22 cellular contexts compared by ENCODE assay signal in the genomic region with DNA sequence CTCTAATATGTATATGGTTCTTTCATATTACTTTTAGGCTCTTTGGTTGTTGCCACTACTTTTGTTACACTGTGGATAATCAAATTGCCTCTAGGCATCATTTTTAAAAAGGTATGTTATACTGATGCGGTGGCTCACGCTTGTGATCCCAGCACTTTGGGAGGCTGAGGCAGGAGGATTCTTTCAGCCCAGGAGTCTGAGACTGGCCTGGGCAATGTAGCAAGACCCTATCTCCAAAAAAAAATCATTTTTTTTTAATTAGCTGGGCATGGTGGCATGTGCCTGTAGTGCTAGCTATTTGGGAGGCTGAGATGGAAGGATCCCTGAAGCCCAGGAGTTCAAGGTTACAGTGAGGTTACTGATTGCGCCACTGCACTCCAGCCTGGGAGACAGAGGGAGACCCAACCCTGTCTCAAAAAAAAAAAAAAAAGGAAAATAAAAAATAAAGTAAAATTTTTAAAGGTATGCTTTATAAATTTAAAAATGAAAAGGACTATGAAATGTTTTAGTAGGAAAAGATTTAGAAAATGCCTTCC. TPM values are rescaled to one million over a fixed set of nuclear protein-coding genes. Genes with fewer than 3 reads are reported as not detected.
DNase-seq lines count a peak whose midpoint lies in the region; ATAC-seq and TF ChIP-seq lines count a peak whose summit lies in the region.
"Had no signal": no experiment of that assay in that cellular context is flagged by ENCODE, and none has a peak within 500 bp of the region (broad histone marks: within the 10 kb centered on the region; RNA-seq: fewer than 3 reads in every experiment).

No MANE protein-coding gene starts in this region.

- no peak for TF ChIP-seq POLR2A in ovary (IDR thresholded peaks at IDR 0.05)

- H3K36me3 Mint-ChIP-seq in CD8-positive, alpha-beta memory T cell, result no peaks in the 10 kb centered on the region
- no peaks in the 10 kb centered on the region for H3K36me3 Mint-ChIP-seq in WTC11

- H3K4me1 ChIP-seq in CD8-positive, alpha-beta memory T cell (ENCODE audit: insufficient read depth, low read length), result no peaks in the 10 kb centered on the region
- peaks cover 10% of the 10 kb centered on the region for H3K4me1 ChIP-seq in hepatocyte (ENCODE audit: insufficient read depth)
- peaks cover 3% of the 10 kb centered on the region for H3K4me1 ChIP-seq in ovary (ENCODE audit: insufficient read depth)
- no peaks in the 10 kb centered on the region for H3K4me1 ChIP-seq in psoas muscle
- H3K4me1 ChIP-seq: Peyer's patch had no signal

- TF ChIP-seq CTCF in WTC11 (IDR thresholded peaks at IDR 0.05) (no peak), hepatocyte (IDR thresholded peaks at IDR 0.05; ENCODE audit: poor library complexity) (no peak), ovary (IDR thresholded peaks at IDR 0.05) (no peak), psoas muscle (IDR thresholded peaks at IDR 0.05) (no peak)

- peak overlapping the region; percentile 70 for H3K4me2 ChIP-seq in hepatocyte

- no peaks in the 10 kb centered on the region for H3K4me1 Mint-ChIP-seq in CD8-positive, alpha-beta memory T cell
- peaks cover 21% of the 10 kb centered on the region for H3K4me1 Mint-ChIP-seq in WTC11

- no peak for ATAC-seq in WTC11
- no peak for ATAC-seq in GM18502 (IDR thresholded peaks at IDR 0.05; ENCODE audit: poor library complexity, unreplicated experiment)
- no peak for ATAC-seq in psoas muscle

- H3K27me3 ChIP-seq in CD8-positive, alpha-beta memory T cell (ENCODE audit: insufficient read depth, low read length, poor library complexity, severe bottlenecking), result no peaks in the 10 kb centered on the region
- H3K27me3 ChIP-seq in hepatocyte, result no peaks in the 10 kb centered on the region
- no peaks in the 10 kb centered on the region for H3K27me3 ChIP-seq in ovary
- no peaks in the 10 kb centered on the region for H3K27me3 ChIP-seq in psoas muscle (ENCODE audit: insufficient read depth in 3 of 3, low read length in 2 of 3)
- H3K27me3 ChIP-seq: Peyer's patch had no signal

- no peak overlapping the region for H3K4me3 Mint-ChIP-seq in CD8-positive, alpha-beta memory T cell
- no peak overlapping the region for H3K4me3 Mint-ChIP-seq in WTC11
- H3K4me3 Mint-ChIP-seq: HFFc6 had no signal

- 79% methylated on average over 3 of the region's 3 CpGs for WGBS in hepatocyte (ENCODE audit: low lambda C conversion rate, missing lambda C conversion rate)
- WGBS in ovary, 3 donors, result 86 to 92% (median 86%) methylated on average over 3 of the region's 3 CpGs
- WGBS in psoas muscle, 3 donors, result 96 to 97% (median 96%) methylated on average over 3 of the region's 3 CpGs

- no peaks in the 10 kb centered on the region for H4K20me1 ChIP-seq in hepatocyte (ENCODE audit: insufficient read depth, poor library complexity, severe bottlenecking)

- H3K36me3 ChIP-seq in CD8-positive, alpha-beta memory T cell (ENCODE audit: insufficient read depth, low read length), result no peaks in the 10 kb centered on the region
- H3K36me3 ChIP-seq in hepatocyte (replicated peaks; ENCODE audit: insufficient read depth, low read depth) (no peaks in the 10 kb centered on the region), ovary (no peaks in the 10 kb centered on the region), psoas muscle (ENCODE audit: insufficient read depth in 1 of 2, low read depth in 1 of 2) (no peaks in the 10 kb centered on the region)
- H3K36me3 ChIP-seq: Peyer's patch had no signal

- CTCF ChIA-PET in CD8-positive, alpha-beta memory T cell (lab: Charles Lee), result no interaction called here
- CTCF ChIA-PET in WTC11 (lab: Charles Lee), result no interaction called here

- H3K27me3 Mint-ChIP-seq in CD8-positive, alpha-beta memory T cell, result peaks cover 0 to 6% of the 10 kb centered on the region in 2 donors
- no peaks in the 10 kb centered on the region; the same call in 1 of the 2 replicates for H3K27me3 Mint-ChIP-seq in WTC11 (ENCODE audit: low read depth)

- TF ChIP-seq EP300 in ovary (IDR thresholded peaks at IDR 0.05), result no peak

- no peak overlapping the region for H3K27ac Mint-ChIP-seq in CD8-positive, alpha-beta memory T cell
- H3K27ac Mint-ChIP-seq in WTC11, result no peak overlapping the region
- H3K27ac Mint-ChIP-seq: HFFc6 had no signal

- H3K9me3 Mint-ChIP-seq in CD8-positive, alpha-beta memory T cell, result no peaks in the 10 kb centered on the region
- no peaks in the 10 kb centered on the region for H3K9me3 Mint-ChIP-seq in WTC11
- H3K9me3 Mint-ChIP-seq: HFFc6 had no signal

- peak overlapping the region; percentile 38 for H3K27ac ChIP-seq in CD8-positive, alpha-beta memory T cell (ENCODE audit: low read depth, low read length)
- H3K27ac ChIP-seq in hepatocyte (peak overlapping the region; percentile 55), ovary (peak overlapping the region; percentile 57 to 78), psoas muscle (no peak overlapping the region)
- H3K27ac ChIP-seq: C4-2B, Peyer's patch had no signal

- intact Hi-C loops in ovary (cut with DNase I), result loop anchor here in 1 of 4 donors (1.0 kb wide), 1 partner anchor 24 kb away; no protein-coding TSS in a partner anchor
- intact Hi-C loops in psoas muscle (cut with DNase I), result no loop called here

- no peaks in the 10 kb centered on the region for H3K79me2 ChIP-seq in hepatocyte

- no peaks in the 10 kb centered on the region for H3K9me3 ChIP-seq in CD8-positive, alpha-beta memory T cell (ENCODE audit: low read length)
- H3K9me3 ChIP-seq in hepatocyte (ENCODE audit: low read depth), result no peaks in the 10 kb centered on the region
- H3K9me3 ChIP-seq in ovary, result no peaks in the 10 kb centered on the region
- H3K9me3 ChIP-seq in psoas muscle, result no peaks in the 10 kb centered on the region
- H3K9me3 ChIP-seq: Peyer's patch had no signal

- no peak for DNase-seq in CD8-positive, alpha-beta memory T cell
- no peak for DNase-seq in WTC11 (ENCODE audit: low spot score)
- no peak for DNase-seq in hepatocyte (ENCODE audit: low spot score)
- no peak for DNase-seq in ovary
- no peak for DNase-seq in psoas muscle
- DNase-seq in activated naive CD4-positive, alpha-beta T cell treated with Interleukin-2 at 50 U/mL for 16 hours, result no peak
- DNase-seq: AML-193; EL; GF-D8; H7; HFFc6; KBM-7; NCI-H1092; NCI-H1436 treated with DMSO at 0.1 percent for 48 hours; NCI-H1930; NCI-H345; NCI-H524; NCI-H774; NK-92 treated with Interleukin-12 subunit alpha and Interleukin-12 subunit beta, amount 100 ng/mL, for 24 hours; Peyer's patch had no signal

- POLR2A ChIA-PET in CD8-positive, alpha-beta memory T cell (lab: Charles Lee), result no interaction called here
- POLR2A ChIA-PET in WTC11 (lab: Charles Lee), result no interaction called here

- H3K4me3 ChIP-seq in CD8-positive, alpha-beta memory T cell (ENCODE audit: low read length), result no peak overlapping the region
- H3K4me3 ChIP-seq in hepatocyte (no peak overlapping the region), ovary (no peak overlapping the region), psoas muscle (no peak overlapping the region)
- H3K4me3 ChIP-seq: Peyer's patch had no signal

- no peaks in the 10 kb centered on the region for H3K9me2 ChIP-seq in hepatocyte (replicated peaks; ENCODE audit: insufficient read depth)

- no peak overlapping the region for H2AFZ ChIP-seq in hepatocyte

TF ChIP-seq in WTC11, 78 proteins besides CTCF, POLR2A, EP300 and RAD21:
- TF ChIP-seq NR1H2 (CRISPR knock-in tag; IDR thresholded peaks at IDR 0.05) (no peak), ZNF121 (CRISPR knock-in tag; IDR thresholded peaks at IDR 0.05) (peak; percentile 28; the same call in 1 of the 2 replicates), GTF2I (CRISPR knock-in tag; conservative IDR thresholded peaks at IDR 0.05) (peak; percentile 78; the same call in 1 of the 2 replicates)
- TF ChIP-seq, protein P1, sequence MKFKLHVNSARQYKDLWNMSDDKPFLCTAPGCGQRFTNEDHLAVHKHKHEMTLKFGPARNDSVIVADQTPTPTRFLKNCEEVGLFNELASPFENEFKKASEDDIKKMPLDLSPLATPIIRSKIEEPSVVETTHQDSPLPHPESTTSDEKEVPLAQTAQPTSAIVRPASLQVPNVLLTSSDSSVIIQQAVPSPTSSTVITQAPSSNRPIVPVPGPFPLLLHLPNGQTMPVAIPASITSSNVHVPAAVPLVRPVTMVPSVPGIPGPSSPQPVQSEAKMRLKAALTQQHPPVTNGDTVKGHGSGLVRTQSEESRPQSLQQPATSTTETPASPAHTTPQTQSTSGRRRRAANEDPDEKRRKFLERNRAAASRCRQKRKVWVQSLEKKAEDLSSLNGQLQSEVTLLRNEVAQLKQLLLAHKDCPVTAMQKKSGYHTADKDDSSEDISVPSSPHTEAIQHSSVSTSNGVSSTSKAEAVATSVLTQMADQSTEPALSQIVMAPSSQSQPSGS (CRISPR knock-in tag; IDR thresholded peaks at IDR 0.05; ENCODE audit: borderline replicate concordance, low read depth), result no peak

RNA-seq across cellular contexts. Expression of a gene that starts 48.1 kb away (rescaled TPM):
- 10 to 100 TPM; 12.7 to 14.2 TPM for total RNA-seq in CD8-positive, alpha-beta memory T cell
- polyA plus RNA-seq in CD8-positive, alpha-beta memory T cell, result 5.3 TPM
- 7.0 to 7.1 TPM (median 7.1 TPM) in 3 replicates for total RNA-seq in WTC11 (2021)
- total RNA-seq in hepatocyte, result 31.5 and 40.4 TPM in 2 replicates
- 22.7 and 27.2 TPM in 2 replicates for polyA plus RNA-seq in hepatocyte
- 10 to 100 TPM; 18.1 to 54.3 (median 31.6) TPM for total RNA-seq in ovary
- polyA plus RNA-seq in ovary, result 10 to 100 TPM; 30.5 to 33.7 TPM
- 10 to 100 TPM in 1 of 4 donors, 1 to 10 TPM in 3; 3.4 to 11.4 (median 7.9) TPM for total RNA-seq in psoas muscle
- polyA plus RNA-seq in psoas muscle, result 10 to 100 TPM in 1 of 3 donors, 1 to 10 TPM in 2; 7.2 to 23.7 (median 8.9) TPM

RNA-seq across cellular contexts. Expression of a gene that starts 49.5 kb away (rescaled TPM):
- under 1 TPM in 1 of 2 experiments, not detected in 1; 0.20 TPM for total RNA-seq in CD8-positive, alpha-beta memory T cell
- not detected for polyA plus RNA-seq in CD8-positive, alpha-beta memory T cell
- 0.16 to 0.46 TPM (median 0.44 TPM) in 3 replicates for total RNA-seq in WTC11 (2021)
- 0.30 TPM in 1 of 2 replicates, not detected in the other for total RNA-seq in hepatocyte
- not detected in 2 replicates for polyA plus RNA-seq in hepatocyte
- total RNA-seq in ovary, result 1 to 10 TPM in 3 of 7 donors, under 1 TPM in 2, not detected in 2; 0.64 to 1.6 (median 1.2) TPM
- polyA plus RNA-seq in ovary, result 1 to 10 TPM; 1.2 to 1.3 TPM
- under 1 TPM in 3 of 4 donors, not detected in 1; 0.23 to 0.56 (median 0.26) TPM for total RNA-seq in psoas muscle
- polyA plus RNA-seq in psoas muscle, result under 1 TPM; 0.16 to 0.43 (median 0.39) TPM
- total RNA-seq: H7, HFFc6, Peyer's patch had no signal
